Comparison of ENCODE assay signal across 10 cellular contexts in genomic region chr7:135757719-135758411, GRCh38. TPM values are rescaled to one million over a fixed set of nuclear protein-coding genes. Genes with fewer than 3 reads are reported as not detected.
DNase-seq lines count a peak whose midpoint lies in the region; ATAC-seq and TF ChIP-seq lines count a peak whose summit lies in the region.
"Had no signal": no experiment of that assay in that cellular context is flagged by ENCODE, and none has a peak within 500 bp of the region (broad histone marks: within the 10 kb centered on the region; RNA-seq: fewer than 3 reads in every experiment).

No MANE protein-coding gene starts in this region.

- no peak overlapping the region for H3K9ac ChIP-seq in mucosa of rectum (ENCODE audit: low read depth in 1 of 2, low read length in 2 of 2)

- peak; percentile 31 to 42 for DNase-seq in SJCRH30
- no peak for DNase-seq in upper lobe of right lung
- DNase-seq in Calu3: no peak
- DNase-seq in ACHN: no peak
- DNase-seq in NCI-H526 treated with DMSO at 0.1 percent for 48 hours (lab: John Stamatoyannopoulos, UW): no peak
- DNase-seq: activated naive CD8-positive, alpha-beta T cell treated with anti-CD3 and anti-CD28 coated beads, Interleukin-2, amount 50 U/mL, for 24 hours; NCI-H2227 treated with DMSO at 0.1 percent for 48 hours had no signal

- peak overlapping the region; percentile 45 for H3K4me3 ChIP-seq in SJCRH30
- H3K4me3 ChIP-seq in esophagus (ENCODE audit: low read depth in 1 of 2, low read length in 2 of 2): no peak overlapping the region
- no peak overlapping the region for H3K4me3 ChIP-seq in mucosa of rectum (ENCODE audit: low read length in 2 of 2)
- H3K4me3 ChIP-seq in upper lobe of right lung: peak overlapping the region; percentile 38

- in situ Hi-C loops in ACHN (cut with HindIII; ENCODE audit: low pct_ligation_motif_present, low pct_unique_long_range_greater_than_20kb, low sequenced_read_pairs): no loop called here

- no peaks in the 10 kb centered on the region for H3K9me3 Mint-ChIP-seq in Calu3 (ENCODE audit: low read depth, unreplicated experiment)
- H3K9me3 Mint-ChIP-seq: activated naive CD8-positive, alpha-beta T cell treated with anti-CD3 and anti-CD28 coated beads, Interleukin-2, amount 50 U/mL, for 24 hours had no signal

- H3K4me1 ChIP-seq in SJCRH30 (peaks cover 5% of the 10 kb centered on the region; the same call in 1 of the 2 replicates), esophagus (ENCODE audit: control insufficient read depth in 2 of 2, insufficient read depth in 2 of 2, low read length in 1 of 2) (peaks cover 3 to 12% of the 10 kb centered on the region in 2 donors), mucosa of rectum (ENCODE audit: control insufficient read depth in 2 of 2, insufficient read depth in 2 of 2, low read length in 2 of 2) (no peaks in the 10 kb centered on the region), upper lobe of right lung (peaks cover 5% of the 10 kb centered on the region)

- H3K36me3 Mint-ChIP-seq in Calu3 (ENCODE audit: insufficient read depth, unreplicated experiment): no peaks in the 10 kb centered on the region

- H3K36me3 ChIP-seq in SJCRH30: no peaks in the 10 kb centered on the region
- no peaks in the 10 kb centered on the region for H3K36me3 ChIP-seq in esophagus (ENCODE audit: control insufficient read depth in 2 of 2, insufficient read depth in 2 of 2, low read length in 1 of 2)
- no peaks in the 10 kb centered on the region for H3K36me3 ChIP-seq in mucosa of rectum (ENCODE audit: control insufficient read depth in 2 of 2, insufficient read depth in 2 of 2, low read length in 2 of 2)
- H3K36me3 ChIP-seq in upper lobe of right lung: no peaks in the 10 kb centered on the region

- ATAC-seq in upper lobe of right lung: peak; percentile 33
- no peak for ATAC-seq in HG03442 (IDR thresholded peaks at IDR 0.05; ENCODE audit: unreplicated experiment)
- ATAC-seq: activated naive CD8-positive, alpha-beta T cell treated with anti-CD3 and anti-CD28 coated beads, Interleukin-2, amount 50 U/mL, for 24 hours had no signal

- WGBS in esophagus, 2 donors: 28 to 46% methylated on average over 8 of the region's 8 CpGs

- no peak overlapping the region for H3K4me3 Mint-ChIP-seq in Calu3 (ENCODE audit: low read depth, unreplicated experiment)
- H3K4me3 Mint-ChIP-seq: activated naive CD8-positive, alpha-beta T cell treated with anti-CD3 and anti-CD28 coated beads, Interleukin-2, amount 50 U/mL, for 24 hours had no signal

- H3K4me1 Mint-ChIP-seq in Calu3 (ENCODE audit: low read depth, unreplicated experiment): no peaks in the 10 kb centered on the region
- H3K4me1 Mint-ChIP-seq: activated naive CD8-positive, alpha-beta T cell treated with anti-CD3 and anti-CD28 coated beads, Interleukin-2, amount 50 U/mL, for 24 hours had no signal

- H3K27ac Mint-ChIP-seq in Calu3 (ENCODE audit: unreplicated experiment): no peak overlapping the region
- H3K27ac Mint-ChIP-seq: activated naive CD8-positive, alpha-beta T cell treated with anti-CD3 and anti-CD28 coated beads, Interleukin-2, amount 50 U/mL, for 24 hours had no signal

- CTCF ChIA-PET in Calu3 (lab: Charles Lee): no interaction called here

- H3K27me3 Mint-ChIP-seq in Calu3 (ENCODE audit: unreplicated experiment): peaks cover 70% of the 10 kb centered on the region

- no peaks in the 10 kb centered on the region for H3K27me3 ChIP-seq in SJCRH30
- no peaks in the 10 kb centered on the region for H3K27me3 ChIP-seq in esophagus (ENCODE audit: control insufficient read depth in 1 of 2, insufficient read depth in 2 of 2, low read length in 2 of 2)
- no peaks in the 10 kb centered on the region for H3K27me3 ChIP-seq in mucosa of rectum (ENCODE audit: control insufficient read depth in 2 of 2, insufficient read depth in 2 of 2, low read length in 2 of 2)
- H3K27me3 ChIP-seq in upper lobe of right lung: no peaks in the 10 kb centered on the region

- no peak for TF ChIP-seq CTCF in upper lobe of right lung (IDR thresholded peaks at IDR 0.05)
- TF ChIP-seq CTCF in Calu3 (IDR thresholded peaks at IDR 0.05; ENCODE audit: unreplicated experiment): no peak

- intact Hi-C loops in upper lobe of right lung (cut with DNase I): no loop called here
- intact Hi-C loops in Calu3 (cut with micrococcal nuclease; ENCODE audit: unreplicated experiment): no loop called here

- H3K27ac ChIP-seq in SJCRH30 (no peak overlapping the region), esophagus (ENCODE audit: low read depth in 2 of 2, low read length in 1 of 2) (peak overlapping the region; percentile 0 to 63), mucosa of rectum (ENCODE audit: low read depth in 2 of 2, low read length in 2 of 2) (peak overlapping the region; percentile 1 to 16), upper lobe of right lung (peak overlapping the region; percentile 86)

- H3K9me3 ChIP-seq in SJCRH30 (replicated peaks) (peaks cover 6% of the 10 kb centered on the region), esophagus (ENCODE audit: control insufficient read depth in 2 of 2, insufficient read depth in 1 of 2, low read depth in 1 of 2, low read length in 1 of 2) (no peaks in the 10 kb centered on the region), mucosa of rectum (ENCODE audit: control insufficient read depth in 2 of 2, low read length in 2 of 2) (no peaks in the 10 kb centered on the region), upper lobe of right lung (no peaks in the 10 kb centered on the region)

- no TSS peak for BruUV-seq in Calu3 (replicated peaks; lab: Mats Ljungman, UMichigan)

RNA-seq across cellular contexts. Expression of gene FAM180A, which starts 9.3 kb away (rescaled TPM):
- total RNA-seq in SJCRH30 (2014; rRNA removed; shearing (Covaris generic)): 0.12 TPM in 1 of 2 replicates, not detected in the other
- polyA plus RNA-seq in esophagus: 1 to 10 TPM in 1 of 2 donors, under 1 TPM in 1; 0.55 to 1.3 TPM
- total RNA-seq in upper lobe of right lung: 6.8 TPM
- not detected in 2 replicates for total RNA-seq in Calu3 (2022)

RNA-seq across cellular contexts. Expression of gene SLC13A4, which starts 29.9 kb away (rescaled TPM):
- total RNA-seq in SJCRH30 (2014; rRNA removed; shearing (Covaris generic)): 0.08 and 0.30 TPM in 2 replicates
- 10 to 100 TPM in 1 of 2 donors, 1 to 10 TPM in 1; 7.1 to 11.0 TPM for polyA plus RNA-seq in esophagus
- total RNA-seq in upper lobe of right lung (not detected), Calu3 (2022) (not detected in 2 replicates)

Comparison
In these comparisons a context has a peak if more than half of its experiments do, and no peak if none do; other contexts are left out.
1. DNase-seq: peak in SJCRH30 (2 of 2); none in upper lobe of right lung (single experiment), Calu3 (single experiment), ACHN (single experiment) and NCI-H526 treated with DMSO at 0.1 percent for 48 hours (single experiment).
2. H3K4me3 ChIP-seq: peak in SJCRH30 (single experiment) and upper lobe of right lung (single experiment); none in esophagus (0 of 2) and mucosa of rectum (0 of 2).